Comparison of ENCODE assay signal across 8 cellular contexts in the genomic region with DNA sequence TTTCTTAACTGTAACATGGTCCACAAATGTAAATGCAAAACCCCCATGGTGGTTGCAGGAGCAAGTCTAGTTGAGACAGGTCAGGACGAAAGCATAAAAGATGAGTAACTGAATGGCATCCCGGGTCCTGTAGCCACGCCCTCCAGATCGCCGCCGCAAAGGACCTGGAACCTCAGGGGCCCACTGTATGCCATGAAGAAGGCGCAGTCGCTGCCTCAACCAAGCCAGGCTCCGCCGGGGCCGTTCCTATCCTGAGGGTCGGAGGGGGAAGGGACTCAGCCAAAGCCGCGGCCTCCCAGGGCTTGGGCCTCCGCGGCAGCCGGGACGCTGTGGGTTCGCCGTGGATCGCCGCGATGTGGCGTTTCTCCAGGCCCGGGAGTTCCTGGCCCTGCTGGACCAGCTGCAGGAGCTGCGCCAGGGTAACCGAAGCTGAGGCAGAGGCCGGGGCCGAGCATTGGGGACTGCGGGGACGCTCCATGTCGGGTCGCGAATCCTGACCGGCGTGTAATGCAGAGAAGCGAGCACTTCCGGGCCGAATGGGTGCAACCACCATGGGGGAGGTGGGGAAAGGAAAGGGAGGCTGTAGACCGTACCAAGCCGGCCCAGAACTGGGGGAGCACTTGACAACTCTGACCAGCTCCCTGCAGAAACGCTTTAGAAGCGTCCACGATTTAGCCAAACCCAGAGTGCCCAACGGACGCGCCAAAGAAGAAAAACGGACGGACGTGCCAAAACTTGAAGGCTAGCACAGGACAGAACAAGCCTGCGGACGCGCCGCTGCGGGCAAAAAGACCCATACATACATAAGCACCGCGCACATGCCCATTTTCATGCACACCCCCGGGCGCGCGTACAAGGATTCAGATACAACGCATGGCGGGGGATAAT. TPM values are rescaled to one million over a fixed set of nuclear protein-coding genes. Genes with fewer than 3 reads are reported as not detected.
DNase-seq lines count a peak whose midpoint lies in the region; ATAC-seq and TF ChIP-seq lines count a peak whose summit lies in the region.

No MANE protein-coding gene starts in this region.

- no peaks in the 10 kb centered on the region for H3K9me3 Mint-ChIP-seq in activated CD8-positive, alpha-beta T cell treated with anti-CD3 and anti-CD28 coated beads for 36 hours

- DNase-seq in NCI-H82 treated with DMSO at 0.1 percent for 48 hours (lab: John Stamatoyannopoulos, UW; ENCODE audit: unreplicated experiment): peak; percentile 90
- peak; percentile 96 for DNase-seq in activated CD8-positive, alpha-beta T cell treated with anti-CD3 and anti-CD28 coated beads for 36 hours
- DNase-seq in ecto neural progenitor cell (ENCODE audit: low spot score): peak; percentile 93
- DNase-seq in lower lobe of right lung: peak; percentile 94
- peak; percentile 86 to 91 for DNase-seq in stimulated activated CD4-positive, alpha-beta T cell treated with anti-CD3 and anti-CD28 coated beads, Interleukin-4, amount 100 ng/mL, for 48 hours (ENCODE audit: low read depth in 2 of 2)

- no peaks in the 10 kb centered on the region for H3K27me3 Mint-ChIP-seq in activated CD8-positive, alpha-beta T cell treated with anti-CD3 and anti-CD28 coated beads for 36 hours

- intact Hi-C loops in activated CD8-positive, alpha-beta T cell treated with anti-CD3 and anti-CD28 coated beads for 36 hours (cut with micrococcal nuclease): no loop called here
- intact Hi-C loops in lower lobe of right lung (cut with DNase I): no loop called here

- no peaks in the 10 kb centered on the region for H3K27me3 ChIP-seq in lower lobe of right lung (ENCODE audit: low read depth)

- H3K4me1 ChIP-seq in lower lobe of right lung: peaks cover 17% of the 10 kb centered on the region

- H3K27ac ChIP-seq in C4-2B: peak overlapping the region; percentile 89
- peak overlapping the region; percentile 93 for H3K27ac ChIP-seq in lower lobe of right lung

- ATAC-seq in GM19372 (IDR thresholded peaks at IDR 0.05; ENCODE audit: low read depth, unreplicated experiment): peak; percentile 85
- ATAC-seq in HG03521 (IDR thresholded peaks at IDR 0.05; ENCODE audit: unreplicated experiment): peak; percentile 89
- ATAC-seq in activated CD8-positive, alpha-beta T cell treated with anti-CD3 and anti-CD28 coated beads for 36 hours: peak; percentile 93
- ATAC-seq in lower lobe of right lung: peak; percentile 100

- POLR2A ChIA-PET in activated CD8-positive, alpha-beta T cell treated with anti-CD3 and anti-CD28 coated beads for 36 hours (lab: Charles Lee): interaction anchor here (0.8 to 3.2 kb wide), 18 partner anchors 10 to 325 kb away, joined by 3 to 50 read pairs (median 4); a partner anchor contains a TSS

- H3K4me3 ChIP-seq in lower lobe of right lung: peak overlapping the region; percentile 76

- peak overlapping the region; percentile 92 for H3K27ac Mint-ChIP-seq in activated CD8-positive, alpha-beta T cell treated with anti-CD3 and anti-CD28 coated beads for 36 hours

- peaks cover 24% of the 10 kb centered on the region for H3K36me3 ChIP-seq in lower lobe of right lung

- H3K9me3 ChIP-seq in lower lobe of right lung: no peaks in the 10 kb centered on the region

- H3K36me3 Mint-ChIP-seq in activated CD8-positive, alpha-beta T cell treated with anti-CD3 and anti-CD28 coated beads for 36 hours (ENCODE audit: low read depth): peaks cover 31% of the 10 kb centered on the region

- CTCF ChIA-PET in activated CD8-positive, alpha-beta T cell treated with anti-CD3 and anti-CD28 coated beads for 36 hours (lab: Charles Lee): interaction anchor here (0.7 to 1.2 kb wide), 2 partner anchors 8 to 11 kb away, joined by 3 read pairs; a partner anchor contains a TSS

- H3K4me1 Mint-ChIP-seq in activated CD8-positive, alpha-beta T cell treated with anti-CD3 and anti-CD28 coated beads for 36 hours (ENCODE audit: low read depth): peaks cover 28% of the 10 kb centered on the region

- no peak for TF ChIP-seq CTCF in C4-2B (conservative IDR thresholded peaks at IDR 0.05)
- TF ChIP-seq CTCF in activated CD8-positive, alpha-beta T cell treated with anti-CD3 and anti-CD28 coated beads for 36 hours (IDR thresholded peaks at IDR 0.05): no peak
- no peak for TF ChIP-seq CTCF in lower lobe of right lung (IDR thresholded peaks at IDR 0.05)

- H3K4me3 Mint-ChIP-seq in activated CD8-positive, alpha-beta T cell treated with anti-CD3 and anti-CD28 coated beads for 36 hours: peak overlapping the region; percentile 79

RNA-seq across cellular contexts. Expression of a gene that starts 11.1 kb away (rescaled TPM):
- total RNA-seq in activated CD8-positive, alpha-beta T cell treated with anti-CD3 and anti-CD28 coated beads for 36 hours: 100 to 1,000 TPM; 135 to 137 TPM
- total RNA-seq in lower lobe of right lung: 64.5 TPM

RNA-seq across cellular contexts. Expression of a gene that starts 25.3 kb away (rescaled TPM):
- total RNA-seq in activated CD8-positive, alpha-beta T cell treated with anti-CD3 and anti-CD28 coated beads for 36 hours: not detected
- 9.8 TPM for total RNA-seq in lower lobe of right lung

RNA-seq across cellular contexts. Expression of a gene that starts 38.7 kb away (rescaled TPM):
- total RNA-seq in activated CD8-positive, alpha-beta T cell treated with anti-CD3 and anti-CD28 coated beads for 36 hours: 10 to 100 TPM; 46.2 to 46.8 TPM
- 84.0 TPM for total RNA-seq in lower lobe of right lung

Comparison
In these comparisons a context has a peak if more than half of its experiments do, and no peak if none do; other contexts are left out.
1. Peak in every context shown above with its lines: DNase-seq, ATAC-seq, H3K4me3 ChIP-seq and H3K27ac ChIP-seq.
2. RNA of a gene that starts 25.3 kb away (total RNA-seq): 9.8 TPM in lower lobe of right lung (single experiment); not detected in activated CD8-positive, alpha-beta T cell treated with anti-CD3 and anti-CD28 coated beads for 36 hours; every median in the first group is over 10 times any median in the second.